Comparison of ENCODE assay signal across 13 cellular contexts in genomic region chr2:171956135-171956830, GRCh38. TPM values are rescaled to one million over a fixed set of nuclear protein-coding genes. Genes with fewer than 3 reads are reported as not detected.
DNase-seq lines count a peak whose midpoint lies in the region; ATAC-seq and TF ChIP-seq lines count a peak whose summit lies in the region.
"Had no signal": no experiment of that assay in that cellular context is flagged by ENCODE, and none has a peak within 500 bp of the region (broad histone marks: within the 10 kb centered on the region; RNA-seq: fewer than 3 reads in every experiment).

No MANE protein-coding gene starts in this region.

- no peak overlapping the region for H3K4me3 Mint-ChIP-seq in neural progenitor cell
- H3K4me3 Mint-ChIP-seq: activated naive CD4-positive, alpha-beta T cell treated with anti-CD3 and anti-CD28 coated beads, Interleukin-2, amount 50 U/mL, for 24 hours; CD8-positive, alpha-beta memory T cell; WTC11 had no signal

- H3K79me2 ChIP-seq in neural progenitor cell (ENCODE audit: low read depth): no peaks in the 10 kb centered on the region

- H3K4me1 ChIP-seq in neural progenitor cell: no peaks in the 10 kb centered on the region
- H3K4me1 ChIP-seq: breast epithelium had no signal

- H3K27ac Mint-ChIP-seq in neural progenitor cell: no peak overlapping the region
- H3K27ac Mint-ChIP-seq: activated naive CD4-positive, alpha-beta T cell treated with anti-CD3 and anti-CD28 coated beads, Interleukin-2, amount 50 U/mL, for 24 hours had no signal

- no peaks in the 10 kb centered on the region for H3K36me3 ChIP-seq in neural progenitor cell
- H3K36me3 ChIP-seq: breast epithelium had no signal

- no peaks in the 10 kb centered on the region for H3K27me3 ChIP-seq in neural progenitor cell
- H3K27me3 ChIP-seq: breast epithelium, stomach had no signal

- no peaks in the 10 kb centered on the region for H4K20me1 ChIP-seq in neural progenitor cell (ENCODE audit: low read depth)

- ATAC-seq in HG03457 (IDR thresholded peaks at IDR 0.05; ENCODE audit: unreplicated experiment): no peak
- ATAC-seq: WTC11 had no signal

- H3K27ac ChIP-seq in neural progenitor cell: peak overlapping the region; percentile 56
- H3K27ac ChIP-seq: breast epithelium had no signal

- no peaks in the 10 kb centered on the region for H3K9me3 Mint-ChIP-seq in neural progenitor cell
- H3K9me3 Mint-ChIP-seq: activated naive CD4-positive, alpha-beta T cell treated with anti-CD3 and anti-CD28 coated beads, Interleukin-2, amount 50 U/mL, for 24 hours; CD8-positive, alpha-beta memory T cell; WTC11 had no signal

- no peak overlapping the region for H3K4me2 ChIP-seq in neural progenitor cell

- DNase-seq in GDM1 (lab: John Stamatoyannopoulos, UW): peak; percentile 48
- DNase-seq in NOMO-1 treated with DMSO at 0.1 percent for 48 hours (lab: John Stamatoyannopoulos, UW; ENCODE audit: unreplicated experiment): peak; percentile 90
- DNase-seq in epithelial cell of esophagus (ENCODE audit: low read depth): peak; percentile 2
- DNase-seq in neural progenitor cell (ENCODE audit: low spot score): no peak
- DNase-seq in stimulated activated naive CD4-positive, alpha-beta T cell (lab: John Stamatoyannopoulos, UW): no peak
- DNase-seq in NCI-H128 (lab: John Stamatoyannopoulos, UW; ENCODE audit: unreplicated experiment): no peak
- no peak for DNase-seq in HCEC 1CT
- DNase-seq: CD8-positive, alpha-beta memory T cell; stomach had no signal

- no peak overlapping the region for H2AFZ ChIP-seq in neural progenitor cell (replicated peaks)

- peaks cover 14% of the 10 kb centered on the region for H3F3A ChIP-seq in neural progenitor cell (ENCODE audit: low read depth)

- no peaks in the 10 kb centered on the region for H3K27me3 Mint-ChIP-seq in neural progenitor cell (ENCODE audit: insufficient read depth, low read depth)
- H3K27me3 Mint-ChIP-seq: activated naive CD4-positive, alpha-beta T cell treated with anti-CD3 and anti-CD28 coated beads, Interleukin-2, amount 50 U/mL, for 24 hours; CD8-positive, alpha-beta memory T cell had no signal

- H3K36me3 Mint-ChIP-seq in neural progenitor cell: peaks cover 15% of the 10 kb centered on the region

- H3K4me3 ChIP-seq in epithelial cell of esophagus (ENCODE audit: low read length): no peak overlapping the region
- H3K4me3 ChIP-seq in neural progenitor cell: no peak overlapping the region
- H3K4me3 ChIP-seq: breast epithelium, stomach had no signal

- no peak for TF ChIP-seq CTCF in epithelial cell of esophagus (IDR thresholded peaks at IDR 0.05; ENCODE audit: insufficient read depth, low read depth, low read length, missing control alignments)
- no peak for TF ChIP-seq CTCF in neural progenitor cell (IDR thresholded peaks at IDR 0.05)

- H3K4me1 Mint-ChIP-seq in neural progenitor cell: no peaks in the 10 kb centered on the region

- H3K9me3 ChIP-seq in neural progenitor cell (ENCODE audit: low read depth): no peaks in the 10 kb centered on the region
- H3K9me3 ChIP-seq: breast epithelium, stomach had no signal

- H3K9ac ChIP-seq in neural progenitor cell: no peak overlapping the region

RNA-seq across cellular contexts. Expression of gene HAT1, which starts 34.0 kb away (rescaled TPM):
- 63.6 and 109 TPM in 2 replicates for total RNA-seq in neural progenitor cell (ENCODE audit: low replicate concordance)

RNA-seq across cellular contexts. Expression of gene METAP1D, which starts 43.5 kb away (rescaled TPM):
- total RNA-seq in neural progenitor cell (ENCODE audit: low replicate concordance): 8.2 and 9.8 TPM in 2 replicates

Comparison
In these comparisons a context has a peak if more than half of its experiments do, and no peak if none do; other contexts are left out.
1. DNase-seq: peak in GDM1 (single experiment), NOMO-1 treated with DMSO at 0.1 percent for 48 hours (single experiment) and epithelial cell of esophagus (single experiment); none in neural progenitor cell (single experiment), stimulated activated naive CD4-positive, alpha-beta T cell (0 of 6), NCI-H128 (single experiment) and HCEC 1CT (single experiment).